Comparison of ENCODE assay signal across 1 cellular context in genomic region chr19:39502640-39503417, GRCh38.
TF ChIP-seq lines count a peak whose summit lies in the region.

No MANE protein-coding gene starts in this region.

TF ChIP-seq in HepG2, 621 proteins besides CTCF, POLR2A, EP300 and RAD21 (continued from another document and continues in another):
- TF ChIP-seq MLXIP (CRISPR knock-in tag; IDR thresholded peaks at IDR 0.05; ENCODE audit: borderline replicate concordance) (peak; percentile 93), ZNF34 (CRISPR knock-in tag; IDR thresholded peaks at IDR 0.05; ENCODE audit: borderline replicate concordance) (peak; percentile 64; the same call in 1 of the 2 replicates), MATR3 (CRISPR knock-in tag; IDR thresholded peaks at IDR 0.05) (no peak), ZBTB49 (CRISPR knock-in tag; IDR thresholded peaks at IDR 0.05; ENCODE audit: borderline replicate concordance) (peak; percentile 86; the same call in 1 of the 2 replicates), U2AF2 (IDR thresholded peaks at IDR 0.05; ENCODE audit: low read depth, low read length) (no peak), ZNF235 (CRISPR knock-in tag; IDR thresholded peaks at IDR 0.05; ENCODE audit: borderline replicate concordance) (peak; percentile 86), ZNF329 (CRISPR knock-in tag; IDR thresholded peaks at IDR 0.05; ENCODE audit: low read depth) (peak; percentile 86; the same call in 1 of the 2 replicates), ZNF143 (CRISPR knock-in tag; IDR thresholded peaks at IDR 0.05) (peak; percentile 58; the same call in 1 of the 2 replicates), ZNF44 (CRISPR knock-in tag; IDR thresholded peaks at IDR 0.05) (peak; percentile 46; the same call in 1 of the 2 replicates), ZNF362 (CRISPR knock-in tag; IDR thresholded peaks at IDR 0.05; ENCODE audit: borderline replicate concordance) (peak; percentile 59), CSRNP2 (CRISPR knock-in tag; conservative IDR thresholded peaks at IDR 0.05; ENCODE audit: low read depth) (peak; percentile 85), IKZF4 (CRISPR knock-in tag; IDR thresholded peaks at IDR 0.05; ENCODE audit: borderline replicate concordance, low read depth, not compliant biosample characterization) (peak; percentile 99), ONECUT2 (CRISPR knock-in tag; IDR thresholded peaks at IDR 0.05) (no peak), DNMT1 (CRISPR knock-in tag; IDR thresholded peaks at IDR 0.05) (peak; percentile 98), TCF7L2 (IDR thresholded peaks at IDR 0.05; ENCODE audit: low read depth, low read length) (no peak), TCF7 (IDR thresholded peaks at IDR 0.05; ENCODE audit: low read depth) (no peak), MEIS2 (CRISPR knock-in tag; IDR thresholded peaks at IDR 0.05) (peak; percentile 94), ISX (CRISPR knock-in tag; conservative IDR thresholded peaks at IDR 0.05) (peak; percentile 97), MTF2 (CRISPR knock-in tag; IDR thresholded peaks at IDR 0.05; ENCODE audit: borderline replicate concordance) (no peak), JDP2 (CRISPR knock-in tag; IDR thresholded peaks at IDR 0.05; ENCODE audit: borderline replicate concordance) (peak; percentile 96), MAZ (IDR thresholded peaks at IDR 0.05; ENCODE audit: borderline replicate concordance, low read depth, low read length) (no peak), MAZ (CRISPR knock-in tag; IDR thresholded peaks at IDR 0.05; ENCODE audit: low read depth) (peak; percentile 88; the same call in 1 of the 2 replicates), ZNF660 (CRISPR knock-in tag; IDR thresholded peaks at IDR 0.05; ENCODE audit: borderline replicate concordance, low read depth) (no peak), RARG (CRISPR knock-in tag; IDR thresholded peaks at IDR 0.05; ENCODE audit: low read depth) (0 out of 2 replicates have a peak, but pooled peaks have one; percentile 75), GTF3A (CRISPR knock-in tag; conservative IDR thresholded peaks at IDR 0.05) (0 out of 2 replicates have a peak, but pooled peaks have one; percentile 40), XRCC5 (optimal IDR thresholded peaks at IDR 0.05; ENCODE audit: low read length) (peak; percentile 26), ZSCAN9 (CRISPR knock-in tag; IDR thresholded peaks at IDR 0.05; ENCODE audit: borderline replicate concordance) (peak; percentile 85; the same call in 1 of the 2 replicates), SYNCRIP (IDR thresholded peaks at IDR 0.05; ENCODE audit: insufficient read depth, low read depth, low read length) (no peak), SMAD1 (CRISPR knock-in tag; IDR thresholded peaks at IDR 0.05; ENCODE audit: borderline replicate concordance, low read depth) (0 out of 2 replicates have a peak, but pooled peaks have one; percentile 53), HNF1A (IDR thresholded peaks at IDR 0.05; ENCODE audit: low read depth) (no peak), HNF1A (CRISPR knock-in tag; IDR thresholded peaks at IDR 0.05; ENCODE audit: borderline replicate concordance) (peak; percentile 68), ZNF326 (CRISPR knock-in tag; IDR thresholded peaks at IDR 0.05; ENCODE audit: borderline replicate concordance) (no peak), ZNF740 (CRISPR knock-in tag; IDR thresholded peaks at IDR 0.05) (peak; percentile 86), SP140L (CRISPR knock-in tag; IDR thresholded peaks at IDR 0.05; ENCODE audit: borderline replicate concordance) (peak; percentile 74; the same call in 1 of the 2 replicates), SP4 (CRISPR knock-in tag; IDR thresholded peaks at IDR 0.05) (peak; percentile 80), ZNF567 (CRISPR knock-in tag; IDR thresholded peaks at IDR 0.05; ENCODE audit: borderline replicate concordance) (peak; percentile 89), HNRNPH1 (optimal IDR thresholded peaks at IDR 0.05; ENCODE audit: low read depth, low read length) (no peak), ZNF879 (CRISPR knock-in tag; IDR thresholded peaks at IDR 0.05) (peak; percentile 99), ZNF629 (CRISPR knock-in tag; conservative IDR thresholded peaks at IDR 0.05) (no peak; the same call in 1 of the 2 replicates), CENPX (CRISPR knock-in tag; IDR thresholded peaks at IDR 0.05) (no peak)
- TF ChIP-seq, protein P1, sequence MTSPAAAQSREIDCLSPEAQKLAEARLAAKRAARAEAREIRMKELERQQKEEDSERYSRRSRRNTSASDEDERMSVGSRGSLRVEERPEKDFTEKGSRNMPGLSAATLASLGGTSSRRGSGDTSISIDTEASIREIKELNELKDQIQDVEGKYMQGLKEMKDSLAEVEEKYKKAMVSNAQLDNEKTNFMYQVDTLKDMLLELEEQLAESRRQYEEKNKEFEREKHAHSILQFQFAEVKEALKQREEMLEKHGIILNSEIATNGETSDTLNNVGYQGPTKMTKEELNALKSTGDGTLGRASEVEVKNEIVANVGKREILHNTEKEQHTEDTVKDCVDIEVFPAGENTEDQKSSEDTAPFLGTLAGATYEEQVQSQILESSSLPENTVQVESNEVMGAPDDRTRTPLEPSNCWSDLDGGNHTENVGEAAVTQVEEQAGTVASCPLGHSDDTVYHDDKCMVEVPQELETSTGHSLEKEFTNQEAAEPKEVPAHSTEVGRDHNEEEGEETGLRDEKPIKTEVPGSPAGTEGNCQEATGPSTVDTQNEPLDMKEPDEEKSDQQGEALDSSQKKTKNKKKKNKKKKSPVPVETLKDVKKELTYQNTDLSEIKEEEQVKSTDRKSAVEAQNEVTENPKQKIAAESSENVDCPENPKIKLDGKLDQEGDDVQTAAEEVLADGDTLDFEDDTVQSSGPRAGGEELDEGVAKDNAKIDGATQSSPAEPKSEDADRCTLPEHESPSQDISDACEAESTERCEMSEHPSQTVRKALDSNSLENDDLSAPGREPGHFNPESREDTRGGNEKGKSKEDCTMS (CRISPR knock-in tag; conservative IDR thresholded peaks at IDR 0.05), result no peak; the same call in 1 of the 2 replicates
- TF ChIP-seq, protein P2, sequence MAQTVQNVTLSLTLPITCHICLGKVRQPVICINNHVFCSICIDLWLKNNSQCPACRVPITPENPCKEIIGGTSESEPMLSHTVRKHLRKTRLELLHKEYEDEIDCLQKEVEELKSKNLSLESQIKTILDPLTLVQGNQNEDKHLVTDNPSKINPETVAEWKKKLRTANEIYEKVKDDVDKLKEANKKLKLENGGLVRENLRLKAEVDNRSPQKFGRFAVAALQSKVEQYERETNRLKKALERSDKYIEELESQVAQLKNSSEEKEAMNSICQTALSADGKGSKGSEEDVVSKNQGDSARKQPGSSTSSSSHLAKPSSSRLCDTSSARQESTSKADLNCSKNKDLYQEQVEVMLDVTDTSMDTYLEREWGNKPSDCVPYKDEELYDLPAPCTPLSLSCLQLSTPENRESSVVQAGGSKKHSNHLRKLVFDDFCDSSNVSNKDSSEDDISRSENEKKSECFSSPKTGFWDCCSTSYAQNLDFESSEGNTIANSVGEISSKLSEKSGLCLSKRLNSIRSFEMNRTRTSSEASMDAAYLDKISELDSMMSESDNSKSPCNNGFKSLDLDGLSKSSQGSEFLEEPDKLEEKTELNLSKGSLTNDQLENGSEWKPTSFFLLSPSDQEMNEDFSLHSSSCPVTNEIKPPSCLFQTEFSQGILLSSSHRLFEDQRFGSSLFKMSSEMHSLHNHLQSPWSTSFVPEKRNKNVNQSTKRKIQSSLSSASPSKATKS (CRISPR knock-in tag; IDR thresholded peaks at IDR 0.05), result no peak
- TF ChIP-seq, protein P3, sequence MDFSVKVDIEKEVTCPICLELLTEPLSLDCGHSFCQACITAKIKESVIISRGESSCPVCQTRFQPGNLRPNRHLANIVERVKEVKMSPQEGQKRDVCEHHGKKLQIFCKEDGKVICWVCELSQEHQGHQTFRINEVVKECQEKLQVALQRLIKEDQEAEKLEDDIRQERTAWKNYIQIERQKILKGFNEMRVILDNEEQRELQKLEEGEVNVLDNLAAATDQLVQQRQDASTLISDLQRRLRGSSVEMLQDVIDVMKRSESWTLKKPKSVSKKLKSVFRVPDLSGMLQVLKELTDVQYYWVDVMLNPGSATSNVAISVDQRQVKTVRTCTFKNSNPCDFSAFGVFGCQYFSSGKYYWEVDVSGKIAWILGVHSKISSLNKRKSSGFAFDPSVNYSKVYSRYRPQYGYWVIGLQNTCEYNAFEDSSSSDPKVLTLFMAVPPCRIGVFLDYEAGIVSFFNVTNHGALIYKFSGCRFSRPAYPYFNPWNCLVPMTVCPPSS (IDR thresholded peaks at IDR 0.05), result no peak
